1 cellular context compared by ENCODE assay signal in genomic region chr2:27050996-27051901, GRCh38.
TF ChIP-seq lines count a peak whose summit lies in the region.

AGBL5 (plus strand) TSS chr2:27051668; CDS start chr2:27052959, 1,291 bp downstream.

TF ChIP-seq in HEK293, 187 proteins besides CTCF, POLR2A, EP300 and RAD21 (continued from another document and continues in another):
- TF ChIP-seq ZNF639 (tag by site-specific recombination; IDR thresholded peaks at IDR 0.05) (peak; percentile 80; the same call in 1 of the 2 replicates), ZNF433 (tag by site-specific recombination; IDR thresholded peaks at IDR 0.05; ENCODE audit: low read depth) (no peak), ZNF10 (tag by site-specific recombination; IDR thresholded peaks at IDR 0.05) (peak; percentile 66; the same call in 1 of the 2 replicates), KLF9 (tag by site-specific recombination; IDR thresholded peaks at IDR 0.05; ENCODE audit: low read depth) (peak; percentile 36), ZNF335 (tag by site-specific recombination; conservative IDR thresholded peaks at IDR 0.05) (peak; percentile 88), FEZF1 (tag by site-specific recombination; IDR thresholded peaks at IDR 0.05) (peak; percentile 44; the same call in 1 of the 2 replicates), KLF8 (tag by site-specific recombination; IDR thresholded peaks at IDR 0.05) (peak; percentile 53), ZNF560 (tag by site-specific recombination; IDR thresholded peaks at IDR 0.05; ENCODE audit: borderline replicate concordance) (no peak), ZNF221 (tag by site-specific recombination; IDR thresholded peaks at IDR 0.05; ENCODE audit: borderline replicate concordance) (no peak), ZNF362 (tag by site-specific recombination; IDR thresholded peaks at IDR 0.05) (no peak), YY1 (tag by site-specific recombination; IDR thresholded peaks at IDR 0.05) (0 out of 2 replicates have a peak, but pooled peaks have one; percentile 55), SP7 (tag by site-specific recombination; IDR thresholded peaks at IDR 0.05) (peak; percentile 85), ZBTB6 (tag by site-specific recombination; IDR thresholded peaks at IDR 0.05) (peak; percentile 41), ZNF76 (tag by site-specific recombination; IDR thresholded peaks at IDR 0.05; ENCODE audit: borderline replicate concordance, low read depth) (peak; percentile 15; the same call in 1 of the 2 replicates), ZNF521 (tag by site-specific recombination; IDR thresholded peaks at IDR 0.05) (no peak), SCRT2 (tag by site-specific recombination; IDR thresholded peaks at IDR 0.05) (peak; percentile 38), TRIM28 (IDR thresholded peaks at IDR 0.05; ENCODE audit: borderline replicate concordance, low read length) (peak; percentile 96), ZNF580 (tag by site-specific recombination; IDR thresholded peaks at IDR 0.05) (peak; percentile 73), ZNF148 (tag by site-specific recombination; IDR thresholded peaks at IDR 0.05; ENCODE audit: borderline replicate concordance) (0 out of 2 replicates have a peak, but pooled peaks have one; percentile 49), ZNF184 (tag by site-specific recombination; IDR thresholded peaks at IDR 0.05) (0 out of 2 replicates have a peak, but pooled peaks have one; percentile 39), ZNF133 (tag by site-specific recombination; IDR thresholded peaks at IDR 0.05) (no peak), ZNF239 (tag by site-specific recombination; IDR thresholded peaks at IDR 0.05) (peak; percentile 45; the same call in 1 of the 2 replicates), REST (tag by site-specific recombination; IDR thresholded peaks at IDR 0.05) (no peak), ZNF302 (tag by site-specific recombination; IDR thresholded peaks at IDR 0.05; ENCODE audit: low read depth) (no peak), ZNF596 (tag by site-specific recombination; IDR thresholded peaks at IDR 0.05) (peak; percentile 45; the same call in 1 of the 2 replicates), ZBTB20 (tag by site-specific recombination; IDR thresholded peaks at IDR 0.05) (peak; percentile 69; the same call in 1 of the 2 replicates), ZNF324 (tag by site-specific recombination; IDR thresholded peaks at IDR 0.05) (peak; percentile 26; the same call in 1 of the 2 replicates), ZNF600 (tag by site-specific recombination; IDR thresholded peaks at IDR 0.05) (peak; percentile 94), ZNF654 (tag by site-specific recombination; IDR thresholded peaks at IDR 0.05; ENCODE audit: low read depth) (no peak; the same call in 1 of the 2 replicates), ZNF211 (tag by site-specific recombination; IDR thresholded peaks at IDR 0.05; ENCODE audit: low read depth) (no peak), ZNF274 (IDR thresholded peaks at IDR 0.05; ENCODE audit: low read length) (no peak), ZNF274 (tag by site-specific recombination; IDR thresholded peaks at IDR 0.05; ENCODE audit: borderline replicate concordance) (no peak), ZNF585B (tag by site-specific recombination; IDR thresholded peaks at IDR 0.05) (0 out of 2 replicates have a peak, but pooled peaks have one; percentile 13), OVOL3 (tag by site-specific recombination; IDR thresholded peaks at IDR 0.05) (peak; percentile 58; the same call in 1 of the 2 replicates), ZNF202 (tag by site-specific recombination; IDR thresholded peaks at IDR 0.05; ENCODE audit: borderline replicate concordance) (no peak), ZSCAN5A (tag by site-specific recombination; IDR thresholded peaks at IDR 0.05) (no peak), TSHZ1 (tag by site-specific recombination; IDR thresholded peaks at IDR 0.05; ENCODE audit: borderline replicate concordance) (0 out of 2 replicates have a peak, but pooled peaks have one; percentile 19), YY2 (tag by site-specific recombination; IDR thresholded peaks at IDR 0.05) (peak; percentile 72), HOXD13 (CRISPR knock-in tag; IDR thresholded peaks at IDR 0.05; ENCODE audit: borderline replicate concordance) (no peak), PATZ1 (tag by site-specific recombination; IDR thresholded peaks at IDR 0.05) (0 out of 2 replicates have a peak, but pooled peaks have one; percentile 14), INSM2 (tag by site-specific recombination; IDR thresholded peaks at IDR 0.05) (peak; percentile 22), REPIN1 (tag by site-specific recombination; IDR thresholded peaks at IDR 0.05; ENCODE audit: low read depth) (0 out of 2 replicates have a peak, but pooled peaks have one; percentile 22)
